In genomic region chr1:87246436-87246835, GRCh38 we compare ENCODE assay signal across 5 cellular contexts.
"Had no signal": no experiment of that assay in that cellular context is flagged by ENCODE, and none has a peak within 500 bp of the region (broad histone marks: within the 10 kb centered on the region; RNA-seq: fewer than 3 reads in every experiment).

No MANE protein-coding gene starts in this region.

- H2AFZ ChIP-seq: GM23338 had no signal

- H3K4me3 Mint-ChIP-seq: GM23338, H9 had no signal

- ATAC-seq: GM23338, K562 had no signal

- H3K4me3 ChIP-seq: GM23338, K562 had no signal

- H3K27ac Mint-ChIP-seq: GM23338, H9 had no signal

- H3K4me2 ChIP-seq: GM23338 had no signal

- H3K4me1 Mint-ChIP-seq: GM23338, H9 had no signal

- DNase-seq: H9, HCEC 1CT, IMR-90 had no signal
